8 cellular contexts compared by ENCODE assay signal in genomic region chr2:241609859-241610793, GRCh38. TPM values are rescaled to one million over a fixed set of nuclear protein-coding genes. Genes with fewer than 3 reads are reported as not detected.
DNase-seq lines count a peak whose midpoint lies in the region; ATAC-seq and TF ChIP-seq lines count a peak whose summit lies in the region.

No MANE protein-coding gene starts in this region.

- ATAC-seq in GM18858 (IDR thresholded peaks at IDR 0.05; ENCODE audit: unreplicated experiment) (peak; percentile 86), HG03060 (IDR thresholded peaks at IDR 0.05; ENCODE audit: low read depth, unreplicated experiment) (peak; percentile 66)

- TF ChIP-seq CTCF in epithelial cell of proximal tubule (conservative IDR thresholded peaks at IDR 0.05; ENCODE audit: low read depth, low read length): peak; percentile 50

- H3K4me3 ChIP-seq in epithelial cell of proximal tubule (ENCODE audit: low read depth, low read length): peak overlapping the region; percentile 67

- peak; percentile 59 for DNase-seq in NCI-H526 treated with DMSO at 0.1 percent for 48 hours (lab: John Stamatoyannopoulos, UW)
- peak; percentile 87 for DNase-seq in activated T-cell treated with anti-CD3 and anti-CD28 coated beads for 24 hours (ENCODE audit: low read depth)
- DNase-seq in epithelial cell of proximal tubule (ENCODE audit: low read depth): no peak
- DNase-seq in mucosa of gallbladder (ENCODE audit: low spot score): peak; percentile 77
- peak; percentile 89 for DNase-seq in stimulated activated CD8-positive, alpha-beta memory T cell treated with anti-CD3 and anti-CD28 coated beads, Interleukin-4, amount 100 ng/mL, for 24 hours (ENCODE audit: low read depth)
- DNase-seq in NCI-H510A (lab: John Stamatoyannopoulos, UW): no peak

RNA-seq across cellular contexts. Expression of gene THAP4, which starts 26.8 kb away (rescaled TPM):
- total RNA-seq in epithelial cell of proximal tubule (42.4 and 73.8 TPM in 2 replicates), mucosa of gallbladder (53.8 TPM)

RNA-seq across cellular contexts. Expression of gene ATG4B, which starts 27.4 kb away (rescaled TPM):
- total RNA-seq in epithelial cell of proximal tubule (58.6 and 72.5 TPM in 2 replicates), mucosa of gallbladder (130 TPM)

RNA-seq across cellular contexts. Expression of gene BOK, which starts 51.6 kb away (rescaled TPM):
- total RNA-seq in epithelial cell of proximal tubule (76.7 and 83.3 TPM in 2 replicates), mucosa of gallbladder (76.8 TPM)

Comparison
In these comparisons a context has a peak if more than half of its experiments do, and no peak if none do; other contexts are left out.
1. DNase-seq: peak in NCI-H526 treated with DMSO at 0.1 percent for 48 hours (single experiment), activated T-cell treated with anti-CD3 and anti-CD28 coated beads for 24 hours (single experiment), mucosa of gallbladder (single experiment) and stimulated activated CD8-positive, alpha-beta memory T cell treated with anti-CD3 and anti-CD28 coated beads, Interleukin-4, amount 100 ng/mL, for 24 hours (single experiment); none in epithelial cell of proximal tubule (single experiment) and NCI-H510A (single experiment).